ENCODE assay signal across 8 cellular contexts in the genomic region with DNA sequence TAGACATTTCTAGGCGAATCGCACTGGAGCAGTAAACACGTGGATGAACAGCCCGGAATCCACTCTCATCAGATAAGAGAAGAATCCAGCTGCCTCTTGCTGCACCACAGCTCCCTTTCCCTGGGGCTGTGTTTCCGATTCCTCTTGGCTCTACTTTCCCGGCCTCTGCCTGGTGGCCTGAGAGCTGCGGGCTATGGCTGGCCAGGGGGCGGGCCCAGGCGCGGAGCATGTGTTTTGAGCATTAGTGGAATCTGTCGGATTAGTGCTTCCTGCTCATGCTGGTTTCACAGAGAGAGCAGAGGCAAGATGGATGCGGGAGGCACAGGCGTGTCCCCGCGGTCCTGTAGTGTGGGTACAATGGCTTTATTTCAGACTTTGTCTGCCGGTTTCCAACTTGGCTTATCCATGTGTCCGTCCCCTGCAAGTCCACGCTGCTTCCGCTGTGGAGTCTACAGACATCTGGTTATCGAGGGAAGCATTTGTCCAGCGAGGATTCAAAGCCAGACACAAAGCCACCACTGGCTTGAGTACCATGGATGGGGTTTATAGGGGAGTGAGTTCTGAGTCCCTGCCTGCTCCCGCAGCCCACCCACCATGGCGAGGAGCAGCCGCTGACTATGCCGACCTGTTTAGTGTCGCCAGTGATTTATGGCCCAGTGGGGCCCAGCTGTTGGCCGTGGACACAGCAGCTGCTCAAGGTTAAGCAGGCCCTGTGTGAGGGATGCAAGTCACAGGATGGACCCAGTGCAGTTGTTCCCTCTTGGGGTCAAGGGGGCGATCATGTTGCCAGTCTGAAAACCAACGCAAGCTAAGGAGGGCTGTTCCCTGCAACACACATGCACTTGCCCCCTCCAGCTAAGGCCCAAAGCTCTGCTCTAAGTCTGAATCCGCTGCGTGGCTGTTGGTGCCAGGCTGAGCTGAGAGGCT. TPM values are rescaled to one million over a fixed set of nuclear protein-coding genes. Genes with fewer than 3 reads are reported as not detected.
DNase-seq lines count a peak whose midpoint lies in the region; ATAC-seq and TF ChIP-seq lines count a peak whose summit lies in the region.

No MANE protein-coding gene starts in this region.

- peak overlapping the region; percentile 35 for H3K4me3 Mint-ChIP-seq in CD8-positive, alpha-beta T cell
- H3K4me3 Mint-ChIP-seq in activated CD8-positive, alpha-beta memory T cell treated with anti-CD3 and anti-CD28 coated beads, Interleukin-2, amount 10 ng/mL, durations not matched to agents 7 days and 5 days, result no peak overlapping the region

- H3K27me3 Mint-ChIP-seq in CD8-positive, alpha-beta T cell (ENCODE audit: low read depth), result no peaks in the 10 kb centered on the region
- no peaks in the 10 kb centered on the region for H3K27me3 Mint-ChIP-seq in activated CD8-positive, alpha-beta memory T cell treated with anti-CD3 and anti-CD28 coated beads, Interleukin-2, amount 10 ng/mL, durations not matched to agents 7 days and 5 days

- H3K27me3 ChIP-seq in CD8-positive, alpha-beta T cell (ENCODE audit: insufficient read depth, low read length), result no peaks in the 10 kb centered on the region
- H3K27me3 ChIP-seq in ovary, result no peaks in the 10 kb centered on the region

- DNase-seq in CD8-positive, alpha-beta T cell, result no peak
- DNase-seq in SHP77 (lab: John Stamatoyannopoulos, UW), result peak; percentile 62 to 81
- DNase-seq in glomerular visceral epithelial cell (ENCODE audit: extremely low spot score), result peak; percentile 29
- DNase-seq in ovary, result peak; percentile 71 to 82 (median 73)
- no peak for DNase-seq in activated CD8-positive, alpha-beta memory T cell treated with anti-CD3 and anti-CD28 coated beads, Interleukin-2, amount 10 ng/mL, durations not matched to agents 7 days and 5 days
- DNase-seq in NCI-H774 (lab: John Stamatoyannopoulos, UW), result no peak

- H3K9me3 Mint-ChIP-seq in CD8-positive, alpha-beta T cell, result no peaks in the 10 kb centered on the region
- H3K9me3 Mint-ChIP-seq in activated CD8-positive, alpha-beta memory T cell treated with anti-CD3 and anti-CD28 coated beads, Interleukin-2, amount 10 ng/mL, durations not matched to agents 7 days and 5 days (ENCODE audit: low read depth), result no peaks in the 10 kb centered on the region

- H3K4me1 Mint-ChIP-seq in CD8-positive, alpha-beta T cell (ENCODE audit: low read depth), result peaks cover 2% of the 10 kb centered on the region
- peaks cover 3% of the 10 kb centered on the region for H3K4me1 Mint-ChIP-seq in activated CD8-positive, alpha-beta memory T cell treated with anti-CD3 and anti-CD28 coated beads, Interleukin-2, amount 10 ng/mL, durations not matched to agents 7 days and 5 days

- H3K4me3 ChIP-seq in CD8-positive, alpha-beta T cell (ENCODE audit: low read depth, low read length), result no peak overlapping the region
- peak overlapping the region; percentile 1 for H3K4me3 ChIP-seq in ovary

- no peak for ATAC-seq in CD8-positive, alpha-beta T cell
- ATAC-seq in activated CD8-positive, alpha-beta memory T cell treated with anti-CD3 and anti-CD28 coated beads, Interleukin-2, amount 10 ng/mL, durations not matched to agents 7 days and 5 days, result no peak
- ATAC-seq in HG03439 (IDR thresholded peaks at IDR 0.05; ENCODE audit: unreplicated experiment) (no peak), HG03521 (IDR thresholded peaks at IDR 0.05; ENCODE audit: unreplicated experiment) (no peak)

- H3K36me3 ChIP-seq in CD8-positive, alpha-beta T cell (ENCODE audit: insufficient read depth, low read length), result no peaks in the 10 kb centered on the region
- H3K36me3 ChIP-seq in ovary, result no peaks in the 10 kb centered on the region

- CTCF ChIA-PET in CD8-positive, alpha-beta T cell (lab: Charles Lee), result interaction anchor here (0.8 to 1.5 kb wide), 2 partner anchors 13 to 15 kb away, joined by 4 read pairs; no protein-coding TSS in a partner anchor
- CTCF ChIA-PET in activated CD8-positive, alpha-beta memory T cell treated with anti-CD3 and anti-CD28 coated beads, Interleukin-2, amount 10 ng/mL, durations not matched to agents 7 days and 5 days (lab: Charles Lee), result no interaction called here

- no peak overlapping the region for H3K27ac Mint-ChIP-seq in CD8-positive, alpha-beta T cell
- no peak overlapping the region for H3K27ac Mint-ChIP-seq in activated CD8-positive, alpha-beta memory T cell treated with anti-CD3 and anti-CD28 coated beads, Interleukin-2, amount 10 ng/mL, durations not matched to agents 7 days and 5 days

- TF ChIP-seq CTCF in CD8-positive, alpha-beta T cell (IDR thresholded peaks at IDR 0.05), result no peak
- TF ChIP-seq CTCF in ovary (IDR thresholded peaks at IDR 0.05), result no peak

- POLR2A ChIA-PET in CD8-positive, alpha-beta T cell (lab: Charles Lee), result no interaction called here

- no peak for TF ChIP-seq EP300 in ovary (IDR thresholded peaks at IDR 0.05)

- intact Hi-C loops in CD8-positive, alpha-beta T cell (cut with DNase I, micrococcal nuclease), result no loop called here
- intact Hi-C loops in ovary (cut with DNase I), result no loop called here

- WGBS in ovary, 3 donors, result 12 to 15% (median 13%) methylated on average over 30 to 31 of the region's 31 CpGs

- no peak overlapping the region for H3K27ac ChIP-seq in CD8-positive, alpha-beta T cell (ENCODE audit: low read depth, low read length)
- peak overlapping the region in 1 of 2 donors; percentile 64 for H3K27ac ChIP-seq in ovary

- no peaks in the 10 kb centered on the region for H3K4me1 ChIP-seq in CD8-positive, alpha-beta T cell (ENCODE audit: insufficient read depth, low read length)
- H3K4me1 ChIP-seq in ovary (ENCODE audit: insufficient read depth), result peaks cover 8% of the 10 kb centered on the region

- H3K9me3 ChIP-seq in CD8-positive, alpha-beta T cell (ENCODE audit: low read length), result no peaks in the 10 kb centered on the region
- no peaks in the 10 kb centered on the region for H3K9me3 ChIP-seq in ovary

- TF ChIP-seq POLR2A in ovary (IDR thresholded peaks at IDR 0.05), result no peak

- no peaks in the 10 kb centered on the region for H3K36me3 Mint-ChIP-seq in CD8-positive, alpha-beta T cell
- no peaks in the 10 kb centered on the region for H3K36me3 Mint-ChIP-seq in activated CD8-positive, alpha-beta memory T cell treated with anti-CD3 and anti-CD28 coated beads, Interleukin-2, amount 10 ng/mL, durations not matched to agents 7 days and 5 days

RNA-seq across cellular contexts. Expression of gene EP300, which starts 43.3 kb away (rescaled TPM):
- total RNA-seq in CD8-positive, alpha-beta T cell, result 100 to 1,000 TPM; 157 to 158 TPM
- 10 to 100 TPM; 51.4 to 86.2 (median 71.9) TPM for total RNA-seq in ovary
- polyA plus RNA-seq in ovary, result 10 to 100 TPM; 23.6 to 57.9 TPM
- total RNA-seq in activated CD8-positive, alpha-beta memory T cell treated with anti-CD3 and anti-CD28 coated beads, Interleukin-2, amount 10 ng/mL, durations not matched to agents 7 days and 5 days, result 10 to 100 TPM; 61.1 to 61.9 TPM

Comparison
In these comparisons a context has a peak if more than half of its experiments do, and no peak if none do; other contexts are left out.
1. DNase-seq: peak in SHP77 (2 of 2), glomerular visceral epithelial cell (single experiment) and ovary (5 of 5); none in CD8-positive, alpha-beta T cell (0 of 7), activated CD8-positive, alpha-beta memory T cell treated with anti-CD3 and anti-CD28 coated beads, Interleukin-2, amount 10 ng/mL, durations not matched to agents 7 days and 5 days (single experiment) and NCI-H774 (single experiment).